Comparison of ENCODE assay signal across 2 cellular contexts in genomic region chr3:172676208-172676920, GRCh38.
TF ChIP-seq lines count a peak whose summit lies in the region.

No MANE protein-coding gene starts in this region.

TF ChIP-seq in SK-N-SH, 30 proteins besides CTCF, POLR2A, EP300 and RAD21 (continued from another document):
- TF ChIP-seq RCOR1 (IDR thresholded peaks at IDR 0.05; ENCODE audit: low read length) (no peak), CHD2 (IDR thresholded peaks at IDR 0.05; ENCODE audit: low read length, partially characterized antibody) (no peak), REST (IDR thresholded peaks at IDR 0.05; ENCODE audit: low read depth, low read length) (no peak), EZH2phosphoT487 (IDR thresholded peaks at IDR 0.05; ENCODE audit: borderline replicate concordance, low read depth) (no peak), NFIC (IDR thresholded peaks at IDR 0.05; ENCODE audit: borderline replicate concordance) (no peak), TEAD4 (IDR thresholded peaks at IDR 0.05; ENCODE audit: borderline replicate concordance, insufficient read depth) (no peak), RFX5 (IDR thresholded peaks at IDR 0.05; ENCODE audit: low read length) (no peak), JUND (IDR thresholded peaks at IDR 0.05) (no peak), ZBTB33 (IDR thresholded peaks at IDR 0.05; ENCODE audit: borderline replicate concordance, low read depth) (no peak), SIN3A (IDR thresholded peaks at IDR 0.05; ENCODE audit: borderline replicate concordance, low read depth, low read length) (no peak), SMC3 (IDR thresholded peaks at IDR 0.05; ENCODE audit: low read depth, low read length) (no peak), MAX (IDR thresholded peaks at IDR 0.05; ENCODE audit: low read depth) (no peak), FOXJ3 (CRISPR knock-in tag; IDR thresholded peaks at IDR 0.05) (no peak), GABPA (IDR thresholded peaks at IDR 0.05; ENCODE audit: low read depth) (no peak)
TF ChIP-seq in SK-N-SH: peak in this region for 0.

TF ChIP-seq in SK-N-SH treated with all-trans-retinoic acid at 6 μM for 48 hours, 23 proteins besides CTCF, POLR2A, EP300 and RAD21:
- TF ChIP-seq PATZ1 (CRISPR knock-in tag; IDR thresholded peaks at IDR 0.05; ENCODE audit: borderline replicate concordance) (no peak), ZFP3 (CRISPR knock-in tag; IDR thresholded peaks at IDR 0.05) (no peak), ISL1 (CRISPR knock-in tag; IDR thresholded peaks at IDR 0.05) (no peak), BACH2 (CRISPR knock-in tag; IDR thresholded peaks at IDR 0.05; ENCODE audit: borderline replicate concordance) (no peak), SNAI2 (CRISPR knock-in tag; IDR thresholded peaks at IDR 0.05) (no peak), ZNF70 (CRISPR knock-in tag; IDR thresholded peaks at IDR 0.05) (no peak), TSHZ2 (CRISPR knock-in tag; IDR thresholded peaks at IDR 0.05) (no peak), OSR1 (CRISPR knock-in tag; IDR thresholded peaks at IDR 0.05) (no peak), ARNTL (CRISPR knock-in tag; IDR thresholded peaks at IDR 0.05; ENCODE audit: borderline replicate concordance, low read depth) (no peak), CREB5 (CRISPR knock-in tag; IDR thresholded peaks at IDR 0.05; ENCODE audit: low read depth) (no peak), GLIS3 (CRISPR knock-in tag; IDR thresholded peaks at IDR 0.05) (no peak), CSDC2 (CRISPR knock-in tag; IDR thresholded peaks at IDR 0.05) (no peak), CSRNP3 (CRISPR knock-in tag; IDR thresholded peaks at IDR 0.05) (no peak), TOX (CRISPR knock-in tag; IDR thresholded peaks at IDR 0.05; ENCODE audit: borderline replicate concordance) (no peak), RARB (CRISPR knock-in tag; IDR thresholded peaks at IDR 0.05) (no peak), ZFP30 (CRISPR knock-in tag; IDR thresholded peaks at IDR 0.05) (no peak), PPARA (CRISPR knock-in tag; IDR thresholded peaks at IDR 0.05; ENCODE audit: borderline replicate concordance) (no peak), TCF4 (CRISPR knock-in tag; IDR thresholded peaks at IDR 0.05; ENCODE audit: borderline replicate concordance) (no peak)
